ENCODE assay signal across 17 cellular contexts in the genomic region with DNA sequence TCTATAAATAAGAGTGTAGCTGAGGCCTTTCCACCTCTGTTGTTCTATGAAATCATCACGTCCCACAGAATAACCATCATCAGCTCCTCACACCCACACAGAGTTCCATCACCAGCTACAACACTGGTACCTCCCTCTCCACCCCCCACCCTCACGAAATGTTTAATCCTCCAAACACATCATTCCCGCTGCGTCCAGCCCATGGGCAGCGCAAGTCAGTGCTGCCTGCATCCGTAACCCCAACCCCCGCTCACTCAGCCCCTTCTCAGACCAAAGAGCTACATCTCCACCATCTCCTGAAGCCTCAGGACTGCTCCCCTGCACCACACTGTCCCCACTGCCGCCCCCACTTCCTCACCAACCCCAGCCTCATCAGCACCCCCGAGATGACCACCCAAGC. TPM values are rescaled to one million over a fixed set of nuclear protein-coding genes. Genes with fewer than 3 reads are reported as not detected.
DNase-seq lines count a peak whose midpoint lies in the region; FAIRE-seq and TF ChIP-seq lines count a peak whose summit lies in the region.
"Had no signal": no experiment of that assay in that cellular context is flagged by ENCODE, and none has a peak within 500 bp of the region (broad histone marks: within the 10 kb centered on the region; RNA-seq: fewer than 3 reads in every experiment).

No MANE protein-coding gene starts in this region.

- no peaks in the 10 kb centered on the region for H3K4me1 ChIP-seq in smooth muscle cell (ENCODE audit: low read depth)
- H3K4me1 ChIP-seq in tibial nerve, result peaks cover 0 to 32% (median 7%) of the 10 kb centered on the region in 4 donors
- H3K4me1 ChIP-seq: breast epithelium, right lobe of liver had no signal

- peaks cover 11% of the 10 kb centered on the region for H3F3A ChIP-seq in smooth muscle cell (ENCODE audit: low read depth)

- no peak overlapping the region for H2AFZ ChIP-seq in smooth muscle cell (ENCODE audit: low read depth)

- no peak for TF ChIP-seq EP300 in tibial nerve (IDR thresholded peaks at IDR 0.05)

- no peaks in the 10 kb centered on the region for H3K36me3 ChIP-seq in smooth muscle cell (ENCODE audit: low read depth)
- peaks cover 0 to 13% (median 0%) of the 10 kb centered on the region in 3 donors for H3K36me3 ChIP-seq in tibial nerve
- H3K36me3 ChIP-seq: breast epithelium, right lobe of liver, vagina had no signal

- H3K4me1 Mint-ChIP-seq in activated CD4-positive, alpha-beta T cell treated with anti-CD3 and anti-CD28 coated beads, Interleukin-2, amount 10 ng/mL, durations not matched to agents 24 days and 14 days, result peaks cover 50% of the 10 kb centered on the region
- no peaks in the 10 kb centered on the region for H3K4me1 Mint-ChIP-seq in MCF 10A (ENCODE audit: insufficient read depth, unreplicated experiment)

- DNase-seq in activated CD8-positive, alpha-beta memory T cell treated with anti-CD3 and anti-CD28 coated beads for 24 hours, result peak; percentile 72
- no peak for DNase-seq in activated CD8-positive, alpha-beta memory T cell treated with anti-CD3 and anti-CD28 coated beads, Interleukin-2, amount 50 U/mL, for 4 hours
- no peak for DNase-seq in activated CD4-positive, alpha-beta T cell treated with anti-CD3 and anti-CD28 coated beads, Interleukin-2, amount 10 ng/mL, durations not matched to agents 24 days and 14 days
- DNase-seq in smooth muscle cell (lab: John Stamatoyannopoulos, UW; ENCODE audit: unreplicated experiment) (no peak), tibial nerve (ENCODE audit: low spot score in 2 of 2) (no peak), HTR-8/SVneo (ENCODE audit: insufficient read length, low spot score) (no peak), MCF 10A (ENCODE audit: unreplicated experiment) (no peak)
- DNase-seq: NCI-H146, NCI-H446 treated with DMSO at 0.1 percent for 48 hours, right lobe of liver had no signal

- POLR2A ChIA-PET in MCF 10A (lab: Yijun Ruan, JAX), result no interaction called here

- H3K4me3 ChIP-seq in smooth muscle cell, result no peak overlapping the region
- H3K4me3 ChIP-seq in tibial nerve, result no peak overlapping the region
- H3K4me3 ChIP-seq: breast epithelium, right lobe of liver, vagina had no signal

- BruUV-seq in MCF 10A (replicated peaks; lab: Mats Ljungman, UMichigan), result no TSS peak

- no peaks in the 10 kb centered on the region for H3K27me3 Mint-ChIP-seq in activated CD4-positive, alpha-beta T cell treated with anti-CD3 and anti-CD28 coated beads, Interleukin-2, amount 10 ng/mL, durations not matched to agents 24 days and 14 days
- H3K27me3 Mint-ChIP-seq in MCF 10A (ENCODE audit: insufficient read depth, unreplicated experiment), result no peaks in the 10 kb centered on the region
- H3K27me3 Mint-ChIP-seq: stimulated activated memory B cell treated with anti-CD40 and anti-IgM and Interleukin-4, amounts not matched to agents 10 μg/mL and 1 μg/mL and 100 μg/mL, for 72 hours had no signal

- WGBS in smooth muscle cell (ENCODE audit: low lambda C conversion rate), result 59% methylated on average over 9 of the region's 9 CpGs
- WGBS in tibial nerve, 2 donors, result 84% methylated on average over 9 of the region's 9 CpGs

- peaks cover 48% of the 10 kb centered on the region for H3K79me2 ChIP-seq in smooth muscle cell (ENCODE audit: low read depth)

- H3K9me3 ChIP-seq in smooth muscle cell (replicated peaks; ENCODE audit: low read depth) (no peaks in the 10 kb centered on the region), tibial nerve (peaks cover 0 to 13% (median 2%) of the 10 kb centered on the region in 4 donors)
- H3K9me3 ChIP-seq: right lobe of liver, vagina had no signal

- intact Hi-C loops in activated CD4-positive, alpha-beta T cell treated with anti-CD3 and anti-CD28 coated beads, Interleukin-2, amount 10 ng/mL, durations not matched to agents 24 days and 14 days (cut with micrococcal nuclease), result loop anchor here (1.0 kb wide), 1 partner anchor 8 kb away; no protein-coding TSS in a partner anchor
- intact Hi-C loops in MCF 10A (cut with micrococcal nuclease), result no loop called here

- peaks cover 47% of the 10 kb centered on the region for H3K36me3 Mint-ChIP-seq in activated CD4-positive, alpha-beta T cell treated with anti-CD3 and anti-CD28 coated beads, Interleukin-2, amount 10 ng/mL, durations not matched to agents 24 days and 14 days (ENCODE audit: low read depth)
- no peaks in the 10 kb centered on the region for H3K36me3 Mint-ChIP-seq in MCF 10A (ENCODE audit: insufficient read depth, unreplicated experiment)

- no peaks in the 10 kb centered on the region for H3K27me3 ChIP-seq in smooth muscle cell (ENCODE audit: low read depth)
- no peaks in the 10 kb centered on the region for H3K27me3 ChIP-seq in tibial nerve
- H3K27me3 ChIP-seq: breast epithelium, heart left ventricle, right lobe of liver, vagina had no signal

- peaks cover 9% of the 10 kb centered on the region for H3K9me3 Mint-ChIP-seq in activated CD4-positive, alpha-beta T cell treated with anti-CD3 and anti-CD28 coated beads, Interleukin-2, amount 10 ng/mL, durations not matched to agents 24 days and 14 days
- peaks cover 11% of the 10 kb centered on the region for H3K9me3 Mint-ChIP-seq in MCF 10A (ENCODE audit: unreplicated experiment)

- FAIRE-seq in HTR-8/SVneo (lab: Jason Lieb, UNC), result no peak
- FAIRE-seq: GM12891, H54 had no signal

- TF ChIP-seq CTCF in smooth muscle cell (IDR thresholded peaks at IDR 0.05; ENCODE audit: borderline replicate concordance, insufficient read depth, poor library complexity, severe bottlenecking), result no peak
- no peak for TF ChIP-seq CTCF in tibial nerve (IDR thresholded peaks at IDR 0.05)
- no peak for TF ChIP-seq CTCF in MCF 10A (IDR thresholded peaks at IDR 0.05; ENCODE audit: unreplicated experiment)

- peak overlapping the region; percentile 93 for H3K27ac Mint-ChIP-seq in activated CD4-positive, alpha-beta T cell treated with anti-CD3 and anti-CD28 coated beads, Interleukin-2, amount 10 ng/mL, durations not matched to agents 24 days and 14 days
- no peak overlapping the region for H3K27ac Mint-ChIP-seq in MCF 10A (ENCODE audit: low read depth, unreplicated experiment)
- H3K27ac Mint-ChIP-seq: stimulated activated memory B cell treated with anti-CD40 and anti-IgM and Interleukin-4, amounts not matched to agents 10 μg/mL and 1 μg/mL and 100 μg/mL, for 72 hours had no signal

- TF ChIP-seq POLR2A in tibial nerve (IDR thresholded peaks at IDR 0.05), result no peak

- H3K4me2 ChIP-seq in smooth muscle cell, result peak overlapping the region; percentile 51

- peaks cover 92% of the 10 kb centered on the region for H4K20me1 ChIP-seq in smooth muscle cell (ENCODE audit: low read depth)

- H3K4me3 Mint-ChIP-seq in activated CD4-positive, alpha-beta T cell treated with anti-CD3 and anti-CD28 coated beads, Interleukin-2, amount 10 ng/mL, durations not matched to agents 24 days and 14 days, result peak overlapping the region; percentile 76
- H3K4me3 Mint-ChIP-seq in MCF 10A (ENCODE audit: unreplicated experiment), result no peak overlapping the region
- H3K4me3 Mint-ChIP-seq: stimulated activated memory B cell treated with anti-CD40 and anti-IgM and Interleukin-4, amounts not matched to agents 10 μg/mL and 1 μg/mL and 100 μg/mL, for 72 hours had no signal

- H3K9ac ChIP-seq in smooth muscle cell (ENCODE audit: low read depth), result peak overlapping the region; percentile 35

- H3K27ac ChIP-seq in angular gyrus (ENCODE audit: low read depth, low read length) (peak overlapping the region; percentile 71), smooth muscle cell (ENCODE audit: low read depth) (peak overlapping the region; percentile 72), tibial nerve (no peak overlapping the region)
- H3K27ac ChIP-seq: breast epithelium, right lobe of liver, vagina had no signal

- CTCF ChIA-PET in MCF 10A (lab: Yijun Ruan, JAX), result no interaction called here

RNA-seq across cellular contexts. Expression of a gene that starts 19.4 kb away (rescaled TPM):
- 97.4 and 102 TPM in 2 replicates for total RNA-seq in activated CD4-positive, alpha-beta T cell treated with anti-CD3 and anti-CD28 coated beads, Interleukin-2, amount 10 ng/mL, durations not matched to agents 24 days and 14 days
- 16.1 and 16.4 TPM in 2 replicates for total RNA-seq in smooth muscle cell
- 18.9 and 19.9 TPM in 2 replicates for polyA plus RNA-seq in smooth muscle cell
- 10 to 100 TPM; 17.4 to 28.4 (median 25.0) TPM for total RNA-seq in tibial nerve
- total RNA-seq in MCF 10A (2022), result 8.0 and 11.5 TPM in 2 replicates

Comparison
In these comparisons a context has a peak if more than half of its experiments do, and no peak if none do; other contexts are left out.
1. H3K27ac ChIP-seq: peak in angular gyrus (single experiment) and smooth muscle cell (single experiment); none in tibial nerve (0 of 4).